Comparison of ENCODE assay signal across 8 cellular contexts in the genomic region with DNA sequence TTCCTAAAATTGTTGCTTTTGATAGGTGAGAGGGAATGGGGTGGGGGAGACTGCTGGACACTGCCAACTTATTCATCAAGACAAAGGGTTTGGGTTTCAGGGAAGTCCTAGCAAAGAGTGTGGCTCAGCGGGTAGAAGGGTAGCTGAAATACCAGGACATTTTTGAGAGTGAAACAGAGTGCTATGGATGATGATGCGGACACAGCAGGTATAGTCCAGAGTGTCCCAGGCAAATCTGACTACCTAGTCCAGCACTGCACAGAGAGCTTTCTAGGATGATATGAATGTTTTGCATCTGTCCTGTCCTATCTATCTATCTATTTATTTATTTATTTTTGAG.
DNase-seq lines count a peak whose midpoint lies in the region; ATAC-seq, FAIRE-seq and TF ChIP-seq lines count a peak whose summit lies in the region.

No MANE protein-coding gene starts in this region.

- FAIRE-seq in astrocyte (lab: Jason Lieb, UNC), result no peak

- peak overlapping the region; percentile 40 to 92 for H3K18ac ChIP-seq in mesenchymal stem cell (ENCODE audit: low read depth in 1 of 2, low read length in 2 of 2)

- H4K8ac ChIP-seq in mesenchymal stem cell (ENCODE audit: low read length), result peak overlapping the region; percentile 74

- no peaks in the 10 kb centered on the region for H3K36me3 Mint-ChIP-seq in activated CD4-positive, alpha-beta T cell treated with anti-CD3 and anti-CD28 coated beads, Interleukin-2, amount 10 ng/mL, durations not matched to agents 7 days and 5 days (ENCODE audit: low read depth)
- no peaks in the 10 kb centered on the region for H3K36me3 Mint-ChIP-seq in astrocyte (ENCODE audit: low read depth, unreplicated experiment)

- H2BK5ac ChIP-seq in mesenchymal stem cell (ENCODE audit: low read depth, low read length, poor library complexity, severe bottlenecking), result peak overlapping the region; percentile 5

- H3K4me1 Mint-ChIP-seq in activated CD4-positive, alpha-beta T cell treated with anti-CD3 and anti-CD28 coated beads, Interleukin-2, amount 10 ng/mL, durations not matched to agents 7 days and 5 days, result peaks cover 40% of the 10 kb centered on the region
- H3K4me1 Mint-ChIP-seq in astrocyte (ENCODE audit: low read depth, unreplicated experiment), result peaks cover 38% of the 10 kb centered on the region

- H3K27ac ChIP-seq in astrocyte (ENCODE audit: low read depth, low read length) (peak overlapping the region; percentile 91), mesenchymal stem cell (ENCODE audit: low read length, poor library complexity, severe bottlenecking) (peak overlapping the region; percentile 1), thyroid gland (peak overlapping the region; percentile 87 to 96 (median 91))

- intact Hi-C loops in thyroid gland (cut with DNase I), result loop anchor here (5.0 kb wide), 1 partner anchor 339 kb away; no protein-coding TSS in a partner anchor

- H2BK120ac ChIP-seq in mesenchymal stem cell (ENCODE audit: low read depth, low read length), result peak overlapping the region; percentile 11

- DNase-seq in activated CD4-positive, alpha-beta T cell treated with anti-CD3 and anti-CD28 coated beads, Interleukin-2, amount 10 ng/mL, durations not matched to agents 7 days and 5 days, result no peak
- DNase-seq in activated CD4-positive, alpha-beta T cell treated with anti-CD3 and anti-CD28 coated beads, Interleukin-2, amount 50 U/mL, for 4 hours, result no peak
- no peak for DNase-seq in astrocyte (ENCODE audit: low read depth)
- no peak for DNase-seq in mesenchymal stem cell
- DNase-seq in thyroid gland, result no peak
- DNase-seq in HK-2 (ENCODE audit: unreplicated experiment), result no peak
- no peak for DNase-seq in NCI-H1048 (lab: John Stamatoyannopoulos, UW)

- TF ChIP-seq CTCF in astrocyte (IDR thresholded peaks at IDR 0.05; ENCODE audit: insufficient read depth, low read depth, low read length) (no peak), thyroid gland (IDR thresholded peaks at IDR 0.05) (no peak)

- H2BK12ac ChIP-seq in mesenchymal stem cell (ENCODE audit: low read length in 2 of 2), result peak overlapping the region; percentile 59 to 75

- H2BK15ac ChIP-seq in mesenchymal stem cell (ENCODE audit: low read depth, poor library complexity, severe bottlenecking), result no peak overlapping the region

- no peaks in the 10 kb centered on the region for H3K27me3 Mint-ChIP-seq in activated CD4-positive, alpha-beta T cell treated with anti-CD3 and anti-CD28 coated beads, Interleukin-2, amount 10 ng/mL, durations not matched to agents 7 days and 5 days
- H3K27me3 Mint-ChIP-seq in astrocyte (ENCODE audit: low read depth, unreplicated experiment), result no peaks in the 10 kb centered on the region

- H3K4me1 ChIP-seq in astrocyte (ENCODE audit: insufficient read depth, low read length) (peaks cover 35% of the 10 kb centered on the region), mesenchymal stem cell (ENCODE audit: control insufficient read depth, insufficient read depth, low read depth, low read length) (peaks cover 9% of the 10 kb centered on the region), thyroid gland (peaks cover 34 to 41% of the 10 kb centered on the region in 2 donors)

- no peaks in the 10 kb centered on the region for H3K36me3 ChIP-seq in astrocyte (ENCODE audit: insufficient read depth, low read length)
- H3K36me3 ChIP-seq in mesenchymal stem cell (ENCODE audit: control insufficient read depth in 1 of 2, insufficient read depth in 2 of 2, low read depth in 1 of 2, low read length in 2 of 2), result no peaks in the 10 kb centered on the region
- no peaks in the 10 kb centered on the region for H3K36me3 ChIP-seq in thyroid gland

- no peaks in the 10 kb centered on the region for H4K20me1 ChIP-seq in astrocyte (ENCODE audit: insufficient read depth, low read length)

- peak overlapping the region; percentile 90 for H3K27ac Mint-ChIP-seq in activated CD4-positive, alpha-beta T cell treated with anti-CD3 and anti-CD28 coated beads, Interleukin-2, amount 10 ng/mL, durations not matched to agents 7 days and 5 days
- peak overlapping the region; percentile 95 for H3K27ac Mint-ChIP-seq in astrocyte (ENCODE audit: unreplicated experiment)

- peak overlapping the region; percentile 37 for H2AFZ ChIP-seq in astrocyte (ENCODE audit: low read depth, low read length)
- H2AFZ ChIP-seq in mesenchymal stem cell (ENCODE audit: low read depth, low read length), result no peak overlapping the region

- H3K9me3 ChIP-seq in astrocyte (ENCODE audit: insufficient read depth, low read depth, low read length) (no peaks in the 10 kb centered on the region), mesenchymal stem cell (ENCODE audit: control insufficient read depth, low read length) (no peaks in the 10 kb centered on the region), thyroid gland (no peaks in the 10 kb centered on the region)

- H3K9me3 Mint-ChIP-seq in activated CD4-positive, alpha-beta T cell treated with anti-CD3 and anti-CD28 coated beads, Interleukin-2, amount 10 ng/mL, durations not matched to agents 7 days and 5 days, result no peaks in the 10 kb centered on the region
- peaks cover 2% of the 10 kb centered on the region for H3K9me3 Mint-ChIP-seq in astrocyte (ENCODE audit: unreplicated experiment)

- H3K9ac ChIP-seq in astrocyte (ENCODE audit: low read length) (peak overlapping the region; percentile 86), mesenchymal stem cell (ENCODE audit: low read length) (peak overlapping the region; percentile 93)

- no peaks in the 10 kb centered on the region for H3K27me3 ChIP-seq in astrocyte (ENCODE audit: insufficient read depth, low read length)
- H3K27me3 ChIP-seq in mesenchymal stem cell (ENCODE audit: control insufficient read depth in 1 of 2, insufficient read depth in 1 of 2, low read length in 2 of 2), result no peaks in the 10 kb centered on the region
- H3K27me3 ChIP-seq in thyroid gland, result no peaks in the 10 kb centered on the region

- H3K14ac ChIP-seq in mesenchymal stem cell (ENCODE audit: low read length in 2 of 2), result peak overlapping the region in 1 of 2 experiments; percentile 68

- H3K4me2 ChIP-seq in astrocyte (ENCODE audit: low read length) (peak overlapping the region; percentile 87), mesenchymal stem cell (ENCODE audit: low read length, poor library complexity, severe bottlenecking) (no peak overlapping the region)

- CTCF ChIA-PET in activated CD4-positive, alpha-beta T cell treated with anti-CD3 and anti-CD28 coated beads, Interleukin-2, amount 10 ng/mL, durations not matched to agents 7 days and 5 days (lab: Charles Lee), result interaction anchor here (0.6 to 4.7 kb wide), 46 partner anchors 9 to 520 kb away, joined by 3 to 36 read pairs (median 4); no protein-coding TSS in a partner anchor

- H3K4ac ChIP-seq in mesenchymal stem cell (ENCODE audit: low read depth in 1 of 2, low read length in 2 of 2), result peak overlapping the region in 1 of 2 experiments; percentile 95

- peak overlapping the region; percentile 61 for H2AK5ac ChIP-seq in mesenchymal stem cell (ENCODE audit: low read length, severe bottlenecking)

- H3K4me3 Mint-ChIP-seq in activated CD4-positive, alpha-beta T cell treated with anti-CD3 and anti-CD28 coated beads, Interleukin-2, amount 10 ng/mL, durations not matched to agents 7 days and 5 days, result peak overlapping the region; percentile 88
- H3K4me3 Mint-ChIP-seq in astrocyte (ENCODE audit: unreplicated experiment), result peak overlapping the region; percentile 87

- peak overlapping the region; percentile 77 for H4K91ac ChIP-seq in mesenchymal stem cell (ENCODE audit: low read length)

- no peaks in the 10 kb centered on the region for H3K79me1 ChIP-seq in mesenchymal stem cell (replicated peaks; ENCODE audit: low read length, poor library complexity, severe bottlenecking)

- ATAC-seq in HG03442 (IDR thresholded peaks at IDR 0.05; ENCODE audit: unreplicated experiment), result no peak

- no peaks in the 10 kb centered on the region for H3K79me2 ChIP-seq in astrocyte (ENCODE audit: insufficient read depth, low read length)

- no peak for TF ChIP-seq POLR2A in thyroid gland (IDR thresholded peaks at IDR 0.05)

- no peak overlapping the region for H3K23ac ChIP-seq in mesenchymal stem cell (ENCODE audit: low read length in 2 of 2)

- WGBS in mesenchymal stem cell, result 20% methylated on average over 1 of the region's 2 CpGs
- 69 to 70% methylated on average over 2 of the region's 2 CpGs for WGBS in thyroid gland, 2 donors

- POLR2A ChIA-PET in activated CD4-positive, alpha-beta T cell treated with anti-CD3 and anti-CD28 coated beads, Interleukin-2, amount 10 ng/mL, durations not matched to agents 7 days and 5 days (lab: Charles Lee), result interaction anchor here (0.6 to 1.2 kb wide), 5 partner anchors 14 to 76 kb away, joined by 3 to 7 read pairs (median 4); no protein-coding TSS in a partner anchor

- H3K4me3 ChIP-seq in astrocyte (ENCODE audit: insufficient read depth, low read depth, low read length), result peak overlapping the region; percentile 8
- peak overlapping the region in 1 of 2 experiments; percentile 74 for H3K4me3 ChIP-seq in mesenchymal stem cell (ENCODE audit: insufficient read depth in 1 of 2, low read depth in 1 of 2, low read length in 2 of 2)
- H3K4me3 ChIP-seq in thyroid gland (replicated peaks in 1 of 3), result peak overlapping the region in 1 of 3 donors; percentile 3

Comparison
In these comparisons a context has a peak if more than half of its experiments do, and no peak if none do; other contexts are left out.
1. H3K27ac ChIP-seq: peak in every context shown above with its lines; median percentile 91 in astrocyte; 91 in thyroid gland; 1 in mesenchymal stem cell.